In genomic region chr17:20591040-20591439, GRCh38 we compare ENCODE assay signal across 11 cellular contexts. TPM values are rescaled to one million over a fixed set of nuclear protein-coding genes. Genes with fewer than 3 reads are reported as not detected.
"Had no signal": no experiment of that assay in that cellular context is flagged by ENCODE, and none has a peak within 500 bp of the region (broad histone marks: within the 10 kb centered on the region; RNA-seq: fewer than 3 reads in every experiment).

No MANE protein-coding gene starts in this region.

RNA-seq across cellular contexts. Expression of gene CDRT15L2, which starts 11.5 kb away (rescaled TPM):
- total RNA-seq: OCI-LY7, PC-3, PC-9, Peyer's patch, Right ventricle myocardium inferior, Right ventricle myocardium superior, RPMI7951, SJCRH30, SJSA1, SK-MEL-5 had no signal
- polyA plus RNA-seq: SK-N-SH had no signal
